18 cellular contexts compared by ENCODE assay signal in the genomic region with DNA sequence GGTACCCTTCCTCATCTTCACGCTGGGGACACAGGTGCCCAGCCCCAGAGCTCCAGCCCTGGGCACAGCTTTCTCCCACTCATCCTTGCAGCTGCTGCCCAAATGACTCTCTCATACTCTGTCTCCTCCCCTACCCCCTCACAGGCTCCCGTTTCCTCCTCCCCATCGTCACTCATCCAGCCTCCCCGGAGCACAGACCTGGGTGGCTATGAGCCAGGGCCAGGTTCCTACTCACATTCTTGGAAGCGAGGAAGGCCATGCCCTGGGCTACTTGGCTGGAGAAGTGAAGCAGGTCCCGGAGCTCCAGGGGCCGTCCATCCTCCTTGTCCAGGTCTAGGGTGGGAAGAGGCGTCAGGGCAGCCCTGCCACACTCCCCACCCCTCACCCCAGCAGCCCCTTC. TPM values are rescaled to one million over a fixed set of nuclear protein-coding genes. Genes with fewer than 3 reads are reported as not detected.
DNase-seq lines count a peak whose midpoint lies in the region; ATAC-seq and TF ChIP-seq lines count a peak whose summit lies in the region.
"Had no signal": no experiment of that assay in that cellular context is flagged by ENCODE, and none has a peak within 500 bp of the region (broad histone marks: within the 10 kb centered on the region; RNA-seq: fewer than 3 reads in every experiment).

No MANE protein-coding gene starts in this region.

- H2BK120ac ChIP-seq in trophoblast cell (ENCODE audit: insufficient read depth, low read length, poor library complexity), result no peak overlapping the region

- H2BK12ac ChIP-seq in trophoblast cell (ENCODE audit: low read length), result no peak overlapping the region

- H3K79me2 ChIP-seq in trophoblast cell (ENCODE audit: control insufficient read depth, insufficient read depth, low read length, poor library complexity), result no peaks in the 10 kb centered on the region

- peaks cover 3 to 8% of the 10 kb centered on the region in 2 experiments for H3K4me1 ChIP-seq in trophoblast cell (ENCODE audit: control insufficient read depth in 1 of 2, insufficient read depth in 2 of 2, low read length in 2 of 2)
- H3K4me1 ChIP-seq in CD8-positive, alpha-beta memory T cell (ENCODE audit: insufficient read depth, low read length), result no peaks in the 10 kb centered on the region

- ATAC-seq in T-helper 17 cell, result no peak

- no peaks in the 10 kb centered on the region for H3K9me3 Mint-ChIP-seq in activated naive CD4-positive, alpha-beta T cell treated with anti-CD3 and anti-CD28 coated beads, Interleukin-2, amount 50 U/mL, for 24 hours
- no peaks in the 10 kb centered on the region for H3K9me3 Mint-ChIP-seq in activated naive CD4-positive, alpha-beta T cell treated with anti-CD3 and anti-CD28 coated beads for 36 hours
- H3K9me3 Mint-ChIP-seq in CD14-positive monocyte, result peaks cover 0 to 3% (median 0%) of the 10 kb centered on the region in 7 donors
- H3K9me3 Mint-ChIP-seq in CD8-positive, alpha-beta memory T cell, result no peaks in the 10 kb centered on the region

- H3K18ac ChIP-seq in trophoblast cell (ENCODE audit: low read length), result no peak overlapping the region

- no peak overlapping the region for H2BK5ac ChIP-seq in trophoblast cell (ENCODE audit: low read depth, low read length, poor library complexity)

- H3K23ac ChIP-seq in trophoblast cell (ENCODE audit: low read length), result no peak overlapping the region

- H3K4ac ChIP-seq in trophoblast cell (ENCODE audit: low read depth, low read length), result no peak overlapping the region

- H3K27me3 ChIP-seq in layer of hippocampus (ENCODE audit: control insufficient read depth, insufficient read depth, low read length), result no peaks in the 10 kb centered on the region
- no peaks in the 10 kb centered on the region for H3K27me3 ChIP-seq in trophoblast cell (ENCODE audit: insufficient read depth, low read length)
- H3K27me3 ChIP-seq in CD8-positive, alpha-beta memory T cell (ENCODE audit: insufficient read depth, low read length, poor library complexity, severe bottlenecking), result no peaks in the 10 kb centered on the region

- H4K12ac ChIP-seq in trophoblast cell (ENCODE audit: low read depth, low read length), result no peak overlapping the region

- peaks cover 49 to 56% of the 10 kb centered on the region in 2 experiments for H3K36me3 ChIP-seq in trophoblast cell (ENCODE audit: control insufficient read depth in 1 of 2, insufficient read depth in 2 of 2, low read length in 2 of 2)
- peaks cover 11% of the 10 kb centered on the region for H3K36me3 ChIP-seq in CD8-positive, alpha-beta memory T cell (ENCODE audit: insufficient read depth, low read length)

- H3K79me1 ChIP-seq in trophoblast cell (ENCODE audit: low read length), result no peaks in the 10 kb centered on the region

- H3K4me3 ChIP-seq in trophoblast cell (ENCODE audit: low read depth, low read length), result no peak overlapping the region
- no peak overlapping the region for H3K4me3 ChIP-seq in CD8-positive, alpha-beta memory T cell (ENCODE audit: low read length)
- H3K4me3 ChIP-seq: A549, SK-N-MC had no signal

- H4K8ac ChIP-seq in trophoblast cell (ENCODE audit: low read depth, low read length), result no peak overlapping the region

- no peak overlapping the region for H3K4me3 Mint-ChIP-seq in activated naive CD4-positive, alpha-beta T cell treated with anti-CD3 and anti-CD28 coated beads, Interleukin-2, amount 50 U/mL, for 24 hours
- no peak overlapping the region for H3K4me3 Mint-ChIP-seq in activated naive CD4-positive, alpha-beta T cell treated with anti-CD3 and anti-CD28 coated beads for 36 hours
- no peak overlapping the region for H3K4me3 Mint-ChIP-seq in CD14-positive monocyte
- H3K4me3 Mint-ChIP-seq in T-helper 17 cell, result no peak overlapping the region
- no peak overlapping the region for H3K4me3 Mint-ChIP-seq in CD8-positive, alpha-beta memory T cell

- POLR2A ChIA-PET in CD8-positive, alpha-beta memory T cell (lab: Charles Lee), result no interaction called here

- H3K9ac ChIP-seq in trophoblast cell (ENCODE audit: low read length), result no peak overlapping the region

- no peak overlapping the region for H3K4me2 ChIP-seq in trophoblast cell (ENCODE audit: low read length)
- H3K4me2 ChIP-seq: A549 had no signal

- intact Hi-C loops in activated naive CD4-positive, alpha-beta T cell treated with anti-CD3 and anti-CD28 coated beads for 36 hours (cut with micrococcal nuclease), result no loop called here
- intact Hi-C loops in CD14-positive monocyte (cut with micrococcal nuclease), result no loop called here

- H3K27ac ChIP-seq in layer of hippocampus (ENCODE audit: low read depth, low read length) (peak overlapping the region; percentile 12), trophoblast cell (ENCODE audit: low read depth, low read length) (no peak overlapping the region)
- H3K27ac ChIP-seq in CD8-positive, alpha-beta memory T cell (ENCODE audit: low read depth, low read length), result no peak overlapping the region
- H3K27ac ChIP-seq: A549, SK-N-MC had no signal

- no peak overlapping the region for H2AFZ ChIP-seq in trophoblast cell (ENCODE audit: insufficient read depth, low read length, poor library complexity)

- H3K14ac ChIP-seq in trophoblast cell (ENCODE audit: low read length), result no peak overlapping the region

- H3K27ac Mint-ChIP-seq in activated naive CD4-positive, alpha-beta T cell treated with anti-CD3 and anti-CD28 coated beads, Interleukin-2, amount 50 U/mL, for 24 hours, result peak overlapping the region; percentile 21
- no peak overlapping the region for H3K27ac Mint-ChIP-seq in activated naive CD4-positive, alpha-beta T cell treated with anti-CD3 and anti-CD28 coated beads for 36 hours
- H3K27ac Mint-ChIP-seq in CD14-positive monocyte (peak overlapping the region; percentile 98 to 100 (median 99)), T-helper 17 cell (peak overlapping the region; percentile 66)
- H3K27ac Mint-ChIP-seq in CD8-positive, alpha-beta memory T cell, result no peak overlapping the region

- H3K36me3 Mint-ChIP-seq in activated naive CD4-positive, alpha-beta T cell treated with anti-CD3 and anti-CD28 coated beads, Interleukin-2, amount 50 U/mL, for 24 hours, result peaks cover 4% of the 10 kb centered on the region
- H3K36me3 Mint-ChIP-seq in activated naive CD4-positive, alpha-beta T cell treated with anti-CD3 and anti-CD28 coated beads for 36 hours (ENCODE audit: low read depth), result peaks cover 18% of the 10 kb centered on the region
- H3K36me3 Mint-ChIP-seq in CD14-positive monocyte (peaks cover 94 to 99% of the 10 kb centered on the region in 2 donors), T-helper 17 cell (ENCODE audit: low read depth) (no peaks in the 10 kb centered on the region)
- peaks cover 0 to 29% (median 7%) of the 10 kb centered on the region in 3 donors for H3K36me3 Mint-ChIP-seq in CD8-positive, alpha-beta memory T cell

- H3K4me1 Mint-ChIP-seq in activated naive CD4-positive, alpha-beta T cell treated with anti-CD3 and anti-CD28 coated beads, Interleukin-2, amount 50 U/mL, for 24 hours, result no peaks in the 10 kb centered on the region
- H3K4me1 Mint-ChIP-seq in activated naive CD4-positive, alpha-beta T cell treated with anti-CD3 and anti-CD28 coated beads for 36 hours (ENCODE audit: low read depth), result peaks cover 2% of the 10 kb centered on the region
- H3K4me1 Mint-ChIP-seq in CD14-positive monocyte (peaks cover 49% of the 10 kb centered on the region), T-helper 17 cell (peaks cover 6% of the 10 kb centered on the region)
- no peaks in the 10 kb centered on the region for H3K4me1 Mint-ChIP-seq in CD8-positive, alpha-beta memory T cell

- CTCF ChIA-PET in activated naive CD4-positive, alpha-beta T cell treated with anti-CD3 and anti-CD28 coated beads for 36 hours (lab: Charles Lee), result interaction anchor here (0.6 kb wide), 1 partner anchor 83 kb away, joined by 4 read pairs; no protein-coding TSS in a partner anchor
- CTCF ChIA-PET in CD8-positive, alpha-beta memory T cell (lab: Charles Lee), result no interaction called here

- TF ChIP-seq CTCF in CD14-positive monocyte (IDR thresholded peaks at IDR 0.05), result no peak

- no peak overlapping the region for H4K91ac ChIP-seq in trophoblast cell (ENCODE audit: low read depth, low read length)

- H3K27me3 Mint-ChIP-seq in activated naive CD4-positive, alpha-beta T cell treated with anti-CD3 and anti-CD28 coated beads, Interleukin-2, amount 50 U/mL, for 24 hours, result no peaks in the 10 kb centered on the region
- H3K27me3 Mint-ChIP-seq in activated naive CD4-positive, alpha-beta T cell treated with anti-CD3 and anti-CD28 coated beads for 36 hours (ENCODE audit: low read depth), result no peaks in the 10 kb centered on the region
- no peaks in the 10 kb centered on the region for H3K27me3 Mint-ChIP-seq in CD14-positive monocyte (ENCODE audit: low read depth in 3 of 3)
- H3K27me3 Mint-ChIP-seq in T-helper 17 cell, result no peaks in the 10 kb centered on the region
- H3K27me3 Mint-ChIP-seq in CD8-positive, alpha-beta memory T cell, result peaks cover 0 to 1% of the 10 kb centered on the region in 2 donors

- no peak overlapping the region for H2AK5ac ChIP-seq in trophoblast cell (ENCODE audit: low read length)

- DNase-seq in activated naive CD4-positive, alpha-beta T cell treated with anti-CD3 and anti-CD28 coated beads for 36 hours, result no peak
- DNase-seq in CD14-positive monocyte (ENCODE audit: low spot score) (no peak), T-helper 17 cell (no peak), trophoblast cell (no peak), mucosa of gallbladder (ENCODE audit: low spot score) (no peak)
- no peak for DNase-seq in CD8-positive, alpha-beta memory T cell
- DNase-seq: DMS79; GOT3; KBM-7; NCI-H1417; NCI-H1930; NCI-H69; NK-92 treated with Interleukin-12 subunit alpha and Interleukin-12 subunit beta, amount 100 ng/mL, for 24 hours; SHP77 had no signal

- no CpG with 5 or more reads among the region's 8 CpGs for WGBS in trophoblast cell (ENCODE audit: extremely low coverage, insufficient coverage, insufficient read length)

- no peaks in the 10 kb centered on the region for H3K9me3 ChIP-seq in T-helper 17 cell (ENCODE audit: control insufficient read depth, low read length, poor library complexity, severe bottlenecking)
- peaks cover 2% of the 10 kb centered on the region for H3K9me3 ChIP-seq in trophoblast cell (ENCODE audit: insufficient read depth, low read depth, low read length)
- H3K9me3 ChIP-seq in CD8-positive, alpha-beta memory T cell (ENCODE audit: low read length), result no peaks in the 10 kb centered on the region
- H3K9me3 ChIP-seq: A549 had no signal

RNA-seq across cellular contexts. Expression of gene CSF1R, which starts 29.3 kb away (rescaled TPM):
- 1 to 10 TPM in 1 of 2 experiments, under 1 TPM in 1; 0.94 to 1.8 TPM for total RNA-seq in activated naive CD4-positive, alpha-beta T cell treated with anti-CD3 and anti-CD28 coated beads for 36 hours
- 100 to 1,000 TPM; 180 to 242 TPM for polyA plus RNA-seq in CD14-positive monocyte
- 1 to 10 TPM; 2.7 to 3.4 TPM for total RNA-seq in T-helper 17 cell
- polyA plus RNA-seq in trophoblast cell (2013), result 42.3 and 43.7 TPM in 2 replicates
- total RNA-seq in mucosa of gallbladder, result 91.9 TPM
- total RNA-seq in CD8-positive, alpha-beta memory T cell, result 1 to 10 TPM; 1.7 to 2.7 TPM
- 0.59 TPM for polyA plus RNA-seq in CD8-positive, alpha-beta memory T cell

RNA-seq across cellular contexts. Expression of gene HMGXB3, which starts 56.5 kb away (rescaled TPM):
- total RNA-seq in activated naive CD4-positive, alpha-beta T cell treated with anti-CD3 and anti-CD28 coated beads for 36 hours, result 10 to 100 TPM; 24.3 to 26.8 TPM
- polyA plus RNA-seq in CD14-positive monocyte, result 1 to 10 TPM; 3.1 to 6.2 TPM
- total RNA-seq in T-helper 17 cell, result 10 to 100 TPM; 31.9 to 40.8 TPM
- polyA plus RNA-seq in trophoblast cell (2013), result 22.9 and 23.8 TPM in 2 replicates
- total RNA-seq in mucosa of gallbladder, result 29.6 TPM
- 10 to 100 TPM; 36.8 to 40.7 TPM for total RNA-seq in CD8-positive, alpha-beta memory T cell
- 15.3 TPM for polyA plus RNA-seq in CD8-positive, alpha-beta memory T cell

RNA-seq across cellular contexts. Expression of gene TIGD6, which starts 56.6 kb away (rescaled TPM):
- 1 to 10 TPM; 2.6 to 2.7 TPM for total RNA-seq in activated naive CD4-positive, alpha-beta T cell treated with anti-CD3 and anti-CD28 coated beads for 36 hours
- 1 to 10 TPM in 1 of 2 donors, under 1 TPM in 1; 0.88 to 2.5 TPM for polyA plus RNA-seq in CD14-positive monocyte
- total RNA-seq in T-helper 17 cell (1 to 10 TPM; 1.4 to 2.0 TPM), mucosa of gallbladder (6.5 TPM)
- 3.6 and 3.8 TPM in 2 replicates for polyA plus RNA-seq in trophoblast cell (2013)
- total RNA-seq in CD8-positive, alpha-beta memory T cell, result 1 to 10 TPM; 3.0 to 3.1 TPM
- polyA plus RNA-seq in CD8-positive, alpha-beta memory T cell, result 1.5 TPM

Comparison
In these comparisons a context has a peak if more than half of its experiments do, and no peak if none do; other contexts are left out.
1. H3K27ac Mint-ChIP-seq: peak in activated naive CD4-positive, alpha-beta T cell treated with anti-CD3 and anti-CD28 coated beads, Interleukin-2, amount 50 U/mL, for 24 hours (single experiment), CD14-positive monocyte (7 of 7) and T-helper 17 cell (single experiment); none in activated naive CD4-positive, alpha-beta T cell treated with anti-CD3 and anti-CD28 coated beads for 36 hours (single experiment) and CD8-positive, alpha-beta memory T cell (0 of 8).
2. RNA of gene CSF1R, which starts 29.3 kb away (total RNA-seq): 91.9 TPM in mucosa of gallbladder (single experiment); 2.7 to 3.4 TPM in T-helper 17 cell, 1.7 to 2.7 TPM in CD8-positive, alpha-beta memory T cell and 0.94 to 1.8 TPM in activated naive CD4-positive, alpha-beta T cell treated with anti-CD3 and anti-CD28 coated beads for 36 hours; every median in the first group is over 10 times any median in the second.